ENCODE assay signal across 16 cellular contexts in the genomic region with DNA sequence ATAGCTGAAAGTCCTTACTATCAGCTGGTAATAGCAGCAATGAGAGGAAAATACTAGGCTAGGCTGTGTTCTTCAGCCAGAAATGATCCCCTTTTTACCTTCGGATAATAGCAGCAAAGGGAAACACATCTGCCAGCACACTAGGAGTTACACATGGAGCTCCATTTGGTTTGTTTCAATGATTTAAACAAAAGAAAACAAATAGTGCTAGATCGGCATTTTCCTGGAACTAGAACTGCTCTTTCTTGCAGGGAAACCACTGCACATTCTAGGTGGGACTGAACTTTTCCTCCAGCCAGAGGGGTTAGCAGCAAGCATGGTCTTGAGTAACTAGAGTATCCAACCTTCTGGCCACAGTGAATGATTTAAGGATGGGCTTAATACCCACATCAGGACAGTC.
DNase-seq lines count a peak whose midpoint lies in the region; ATAC-seq and TF ChIP-seq lines count a peak whose summit lies in the region.
"Had no signal": no experiment of that assay in that cellular context is flagged by ENCODE, and none has a peak within 500 bp of the region (broad histone marks: within the 10 kb centered on the region; RNA-seq: fewer than 3 reads in every experiment).

No MANE protein-coding gene starts in this region.

- TF ChIP-seq CTCF in GM23338 (conservative IDR thresholded peaks at IDR 0.05; ENCODE audit: low read depth in 2 of 2) (no peak), IMR-90 (conservative IDR thresholded peaks at IDR 0.05; ENCODE audit: low read depth, low read length) (no peak), thoracic aorta (IDR thresholded peaks at IDR 0.05) (no peak), breast epithelium (IDR thresholded peaks at IDR 0.05) (no peak)

- in situ Hi-C loops in IMR-90 (cut with MboI; ENCODE audit: low sequenced_read_pairs): no loop called here

- intact Hi-C loops in IMR-90 (cut with micrococcal nuclease) (no loop called here), breast epithelium (cut with DNase I; ENCODE audit: low total_unique reads) (no loop called here)

- no peak overlapping the region for H2AK9ac ChIP-seq in IMR-90 (replicated peaks; ENCODE audit: low read depth, low read length, poor library complexity)

- TF ChIP-seq POLR2A in IMR-90 (IDR thresholded peaks at IDR 0.05; ENCODE audit: low read depth, low read length) (no peak), breast epithelium (IDR thresholded peaks at IDR 0.05) (no peak)

- H3K9ac ChIP-seq in IMR-90 (ENCODE audit: low read depth, low read length): no peak overlapping the region
- H3K9ac ChIP-seq: BLaER1, GM23248 had no signal

- H3K23ac ChIP-seq in IMR-90 (ENCODE audit: low read depth, low read length): no peak overlapping the region

- no peaks in the 10 kb centered on the region for H3K9me1 ChIP-seq in IMR-90 (ENCODE audit: insufficient read depth, low read length)

- H4K91ac ChIP-seq in IMR-90 (ENCODE audit: insufficient read depth, low read depth, low read length): no peak overlapping the region

- no peak overlapping the region for H2BK20ac ChIP-seq in IMR-90 (ENCODE audit: low read depth, low read length)

- no peak overlapping the region for H2AK5ac ChIP-seq in IMR-90 (ENCODE audit: low read depth, low read length)

- no peaks in the 10 kb centered on the region for H3F3A ChIP-seq in GM23338 (replicated peaks; ENCODE audit: low read depth)

- H2AFZ ChIP-seq in GM23338 (peak overlapping the region; percentile 19; the same call in 1 of the 2 replicates), IMR-90 (replicated peaks; ENCODE audit: low read length, poor library complexity) (no peak overlapping the region)
- H2AFZ ChIP-seq: GM23248 had no signal

- no peaks in the 10 kb centered on the region for H3K79me2 ChIP-seq in GM23338 (replicated peaks; ENCODE audit: insufficient read depth)

- no peak overlapping the region for H3K4ac ChIP-seq in IMR-90 (ENCODE audit: low read depth, low read length)

- no peaks in the 10 kb centered on the region for H3K79me1 ChIP-seq in IMR-90 (ENCODE audit: low read depth in 1 of 2, low read length in 2 of 2)

- H3K27me3 Mint-ChIP-seq in GM23338 (ENCODE audit: insufficient read depth, low read depth, poor library complexity): no peaks in the 10 kb centered on the region

- H3K4me1 ChIP-seq in GM23338 (ENCODE audit: insufficient read depth) (no peaks in the 10 kb centered on the region), IMR-90 (ENCODE audit: control insufficient read depth, insufficient read depth, low read length) (no peaks in the 10 kb centered on the region), thoracic aorta (ENCODE audit: control insufficient read depth in 1 of 2, low read depth in 2 of 2) (peaks cover 25 to 51% of the 10 kb centered on the region in 2 donors), breast epithelium (no peaks in the 10 kb centered on the region)
- H3K4me1 ChIP-seq: BLaER1, Caco-2 had no signal

- H3K27ac Mint-ChIP-seq in GM23338: no peak overlapping the region
- H3K27ac Mint-ChIP-seq: B cell; CD4-positive, CD25-positive, alpha-beta regulatory T cell; CD8-positive, alpha-beta T cell had no signal

- no peaks in the 10 kb centered on the region for H3K27me3 ChIP-seq in GM23338 (ENCODE audit: insufficient read depth)
- no peaks in the 10 kb centered on the region for H3K27me3 ChIP-seq in IMR-90 (ENCODE audit: control insufficient read depth, insufficient read depth, low read length)
- no peaks in the 10 kb centered on the region for H3K27me3 ChIP-seq in thoracic aorta (replicated peaks; ENCODE audit: insufficient read depth)
- H3K27me3 ChIP-seq in breast epithelium: no peaks in the 10 kb centered on the region
- H3K27me3 ChIP-seq: BLaER1 had no signal

- H3K27ac ChIP-seq in GM23338 (ENCODE audit: low read depth) (no peak overlapping the region), IMR-90 (ENCODE audit: insufficient read depth, low read length) (no peak overlapping the region), thoracic aorta (peak overlapping the region; percentile 74 to 76), breast epithelium (no peak overlapping the region)
- H3K27ac ChIP-seq: BLaER1, C4-2B, GM23248 had no signal

- ATAC-seq in GM23338 (no peak), IMR-90 (ENCODE audit: low read depth) (no peak), thoracic aorta (ENCODE audit: insufficient number of reproducible peaks, low FRiP score, low read depth) (no peak), HG03108 (IDR thresholded peaks at IDR 0.05; ENCODE audit: unreplicated experiment) (no peak), HG02981 (IDR thresholded peaks at IDR 0.05; ENCODE audit: unreplicated experiment) (no peak)
- ATAC-seq: CD8-positive, alpha-beta T cell had no signal

- no peaks in the 10 kb centered on the region; the same call in 2 of the 3 replicates for H3K9me3 Mint-ChIP-seq in GM23338
- H3K9me3 Mint-ChIP-seq: CD8-positive, alpha-beta T cell had no signal

- CTCF ChIA-PET in IMR-90 (lab: Yijun Ruan, JAX): interaction anchor here (0.6 kb wide), 2 partner anchors 40 to 41 kb away, joined by 3 read pairs; no protein-coding TSS in a partner anchor

- no peak for TF ChIP-seq RAD21 in IMR-90 (IDR thresholded peaks at IDR 0.05; ENCODE audit: low read length)

- H3K4me2 ChIP-seq in GM23338 (no peak overlapping the region), IMR-90 (ENCODE audit: low read depth, low read length) (no peak overlapping the region)
- H3K4me2 ChIP-seq: BLaER1 had no signal

- POLR2A ChIA-PET in IMR-90 (lab: Charles Lee; ENCODE audit: unreplicated experiment): no interaction called here

- DNase-seq in GM23338 (ENCODE audit: low spot score) (no peak), IMR-90 (no peak), thoracic aorta (ENCODE audit: low spot score) (no peak), breast epithelium (ENCODE audit: low spot score in 2 of 2) (no peak)
- DNase-seq: Caco-2; CD4-positive, CD25-positive, alpha-beta regulatory T cell; CD8-positive, alpha-beta T cell; DMS153; DND-41; GM23248; HCEC 1CT had no signal

- no peak overlapping the region for H2BK15ac ChIP-seq in IMR-90 (ENCODE audit: low read depth, low read length)

- H3K4me3 Mint-ChIP-seq in GM23338: no peak overlapping the region
- H3K4me3 Mint-ChIP-seq: B cell; CD4-positive, CD25-positive, alpha-beta regulatory T cell; CD8-positive, alpha-beta T cell had no signal

- H3K4me3 ChIP-seq in GM23338 (no peak overlapping the region), IMR-90 (ENCODE audit: insufficient read depth, low read depth, low read length) (no peak overlapping the region), thoracic aorta (no peak overlapping the region), breast epithelium (no peak overlapping the region)
- H3K4me3 ChIP-seq: BLaER1, GM23248 had no signal

- dilution Hi-C loops in IMR-90 (cut with HindIII; ENCODE audit: low sequenced_read_pairs, unreplicated experiment): no loop called here

- H3K4me1 Mint-ChIP-seq in GM23338: no peaks in the 10 kb centered on the region
- H3K4me1 Mint-ChIP-seq: B cell had no signal

- H3K9me3 ChIP-seq in IMR-90 (ENCODE audit: control insufficient read depth, insufficient read depth, low read length) (no peaks in the 10 kb centered on the region), thoracic aorta (no peaks in the 10 kb centered on the region), breast epithelium (no peaks in the 10 kb centered on the region)
- H3K9me3 ChIP-seq: BLaER1, Caco-2 had no signal

- no peak overlapping the region for H2BK120ac ChIP-seq in IMR-90 (ENCODE audit: low read depth, low read length)

- H3K56ac ChIP-seq in IMR-90 (ENCODE audit: extremely low read depth, insufficient read depth, low read length): no peak overlapping the region

- no peak overlapping the region for H3K14ac ChIP-seq in IMR-90 (replicated peaks; ENCODE audit: low read depth, low read length)

- no CpG with 5 or more reads among the region's 2 CpGs for WGBS in IMR-90 (ENCODE audit: extremely low coverage in 2 of 2, insufficient read length in 1 of 2), 2 experiments

- no peaks in the 10 kb centered on the region for H3K36me3 ChIP-seq in GM23338 (ENCODE audit: insufficient read depth)
- H3K36me3 ChIP-seq in IMR-90 (ENCODE audit: control insufficient read depth, insufficient read depth, low read length): no peaks in the 10 kb centered on the region
- H3K36me3 ChIP-seq in thoracic aorta: no peaks in the 10 kb centered on the region
- H3K36me3 ChIP-seq in breast epithelium: no peaks in the 10 kb centered on the region
- H3K36me3 ChIP-seq: BLaER1 had no signal

- H4K5ac ChIP-seq in IMR-90 (ENCODE audit: low read depth, low read length): no peak overlapping the region

- no peaks in the 10 kb centered on the region for H3K36me3 Mint-ChIP-seq in GM23338 (ENCODE audit: low read depth)
- H3K36me3 Mint-ChIP-seq: CD4-positive, CD25-positive, alpha-beta regulatory T cell; CD8-positive, alpha-beta T cell had no signal

- no peak overlapping the region for H4K8ac ChIP-seq in IMR-90 (ENCODE audit: low read depth in 2 of 2, low read length in 2 of 2)

- no peak overlapping the region for H3K18ac ChIP-seq in IMR-90 (ENCODE audit: low read depth, low read length)

- BruUV-seq in IMR-90 (replicated peaks; lab: Mats Ljungman, UMichigan): no TSS peak

- H4K20me1 ChIP-seq in GM23338 (replicated peaks; ENCODE audit: insufficient read depth) (no peaks in the 10 kb centered on the region), IMR-90 (ENCODE audit: insufficient read depth, low read length) (no peaks in the 10 kb centered on the region)
- H4K20me1 ChIP-seq: BLaER1 had no signal

- no peaks in the 10 kb centered on the region for H3K9me2 ChIP-seq in GM23338 (ENCODE audit: insufficient read depth)

- no peak overlapping the region for H2BK5ac ChIP-seq in IMR-90 (ENCODE audit: low read depth, low read length, poor library complexity, severe bottlenecking)

TF ChIP-seq in GM23338, 12 proteins besides CTCF, POLR2A, EP300 and RAD21 (continues in another document):
- TF ChIP-seq POLR2AphosphoS5 (IDR thresholded peaks at IDR 0.05; ENCODE audit: low read depth): no peak
- no peak for TF ChIP-seq JUNB (IDR thresholded peaks at IDR 0.05; ENCODE audit: unreplicated experiment)

TF ChIP-seq in IMR-90, 13 proteins besides CTCF, POLR2A, EP300 and RAD21:
- peak; percentile 73 for TF ChIP-seq MAFK (IDR thresholded peaks at IDR 0.05; ENCODE audit: low read depth, low read length)
- no peak for TF ChIP-seq CEBPB (IDR thresholded peaks at IDR 0.05; ENCODE audit: low read depth, low read length)

Comparison
In these comparisons a context has a peak if more than half of its experiments do, and no peak if none do; other contexts are left out.
1. H3K27ac ChIP-seq: peak in thoracic aorta (2 of 2); none in GM23338 (single experiment), IMR-90 (single experiment) and breast epithelium (0 of 2).